In genomic region chr2:203330434-203330833, GRCh38 we compare ENCODE assay signal across 1 cellular context.
TF ChIP-seq lines count a peak whose summit lies in the region.

No MANE protein-coding gene starts in this region.

TF ChIP-seq in H1, 55 proteins besides CTCF, POLR2A, EP300 and RAD21:
- no peak for TF ChIP-seq SAP30 (IDR thresholded peaks at IDR 0.05; ENCODE audit: insufficient read depth, insufficient replicate concordance, low read length)
- peak; percentile 44; the same call in 1 of the 2 replicates for TF ChIP-seq CEBPB (IDR thresholded peaks at IDR 0.05; ENCODE audit: low read depth, low read length)
- TF ChIP-seq SIRT6 (IDR thresholded peaks at IDR 0.05; ENCODE audit: low read length), result no peak
